14 cellular contexts compared by ENCODE assay signal in the genomic region with DNA sequence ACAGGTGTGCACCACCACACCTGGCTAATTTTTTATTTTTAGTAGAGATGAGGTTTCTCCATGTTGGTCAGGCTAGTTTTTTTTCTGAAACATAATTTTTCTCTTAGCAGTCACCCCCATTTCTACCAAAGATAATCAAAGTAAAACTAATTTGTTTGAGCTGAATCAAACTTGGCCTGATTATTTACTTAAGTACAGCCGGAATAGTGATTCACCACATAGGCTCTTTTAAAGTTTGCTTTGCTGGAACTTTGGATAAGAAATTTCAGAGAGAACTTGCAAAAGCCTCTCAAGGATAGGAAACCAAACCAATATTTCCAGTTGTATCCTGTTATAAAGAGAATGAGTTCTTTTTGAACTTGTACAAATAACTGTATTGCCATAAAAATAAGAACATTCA.
DNase-seq lines count a peak whose midpoint lies in the region; TF ChIP-seq lines count a peak whose summit lies in the region.
"Had no signal": no experiment of that assay in that cellular context is flagged by ENCODE, and none has a peak within 500 bp of the region (broad histone marks: within the 10 kb centered on the region; RNA-seq: fewer than 3 reads in every experiment).

No MANE protein-coding gene starts in this region.

- no peaks in the 10 kb centered on the region for H4K20me1 ChIP-seq in smooth muscle cell (ENCODE audit: low read depth)

- H3K36me3 ChIP-seq in smooth muscle cell (ENCODE audit: low read depth) (no peaks in the 10 kb centered on the region), testis (ENCODE audit: low read depth, missing control alignments) (no peaks in the 10 kb centered on the region)

- TF ChIP-seq POLR2A in testis (IDR thresholded peaks at IDR 0.05): no peak

- intact Hi-C loops in testis (cut with DNase I; ENCODE audit: low total_unique reads): no loop called here

- H3K9me3 ChIP-seq in smooth muscle cell (replicated peaks; ENCODE audit: low read depth) (no peaks in the 10 kb centered on the region), testis (no peaks in the 10 kb centered on the region)

- DNase-seq in GM04503 (ENCODE audit: low read depth) (peak; percentile 2), amniotic epithelial cell (ENCODE audit: low read depth) (peak; percentile 25), fibroblast of peridontal ligament (ENCODE audit: extremely low read depth) (peak; percentile 93), smooth muscle cell (lab: John Stamatoyannopoulos, UW; ENCODE audit: unreplicated experiment) (no peak), activated gamma-delta T cell treated with Interleukin-2 at 50 U/mL for 16 hours (no peak), kidney glomerular epithelial cell (lab: John Stamatoyannopoulos, UW) (no peak), testis (no peak)
- DNase-seq in stimulated activated CD8-positive, alpha-beta memory T cell treated with anti-CD3 and anti-CD28 coated beads, Interleukin-4, amount 100 ng/mL, for 48 hours: no peak
- DNase-seq: activated CD4-positive, alpha-beta T cell treated with anti-CD3 and anti-CD28 coated beads for 48 hours; MM.1S; naive thymus-derived CD8-positive, alpha-beta T cell; NCI-H187 treated with DMSO at 0.1 percent for 48 hours; NCI-H510A treated with DMSO at 0.1 percent for 48 hours had no signal

- H3F3A ChIP-seq in smooth muscle cell (ENCODE audit: low read depth): no peaks in the 10 kb centered on the region

- H3K9ac ChIP-seq in smooth muscle cell (ENCODE audit: low read depth): no peak overlapping the region

- TF ChIP-seq CTCF in smooth muscle cell (IDR thresholded peaks at IDR 0.05; ENCODE audit: borderline replicate concordance, insufficient read depth, poor library complexity, severe bottlenecking) (no peak), testis (IDR thresholded peaks at IDR 0.05) (no peak)

- H3K4me1 ChIP-seq in smooth muscle cell (ENCODE audit: low read depth) (no peaks in the 10 kb centered on the region), testis (no peaks in the 10 kb centered on the region)

- no peaks in the 10 kb centered on the region for H3K27me3 ChIP-seq in smooth muscle cell (ENCODE audit: low read depth)
- H3K27me3 ChIP-seq in testis: no peaks in the 10 kb centered on the region

- no peak overlapping the region for H3K4me3 ChIP-seq in smooth muscle cell
- H3K4me3 ChIP-seq in testis: no peak overlapping the region
- H3K4me3 ChIP-seq: SK-N-MC had no signal

- 38% methylated on average over 1 of the region's 1 CpG for WGBS in smooth muscle cell (ENCODE audit: low lambda C conversion rate)
- WGBS in testis, 2 donors: 61 to 67% methylated on average over 1 of the region's 1 CpG

- H2AFZ ChIP-seq in smooth muscle cell (ENCODE audit: low read depth): no peak overlapping the region

- peak overlapping the region; percentile 61 for H3K4me2 ChIP-seq in smooth muscle cell

- H3K79me2 ChIP-seq in smooth muscle cell (ENCODE audit: low read depth): no peaks in the 10 kb centered on the region

- H3K27ac ChIP-seq in smooth muscle cell (ENCODE audit: low read depth) (peak overlapping the region; percentile 9), testis (no peak overlapping the region)
- H3K27ac ChIP-seq: SK-N-MC had no signal

Comparison
In these comparisons a context has a peak if more than half of its experiments do, and no peak if none do; other contexts are left out.
1. DNase-seq: peak in GM04503 (single experiment), amniotic epithelial cell (single experiment) and fibroblast of peridontal ligament (single experiment); none in smooth muscle cell (single experiment), stimulated activated CD8-positive, alpha-beta memory T cell treated with anti-CD3 and anti-CD28 coated beads, Interleukin-4, amount 100 ng/mL, for 48 hours (single experiment), activated gamma-delta T cell treated with Interleukin-2 at 50 U/mL for 16 hours (single experiment), kidney glomerular epithelial cell (single experiment) and testis (single experiment).